ENCODE assay signal across 8 cellular contexts in genomic region chr19:10380311-10381102, GRCh38. TPM values are rescaled to one million over a fixed set of nuclear protein-coding genes. Genes with fewer than 3 reads are reported as not detected.
A peak's percentile ranks its signal among the peaks of the same experiment; 100 is the strongest.
DNase-seq lines count a peak whose midpoint lies in the region; ATAC-seq and TF ChIP-seq lines count a peak whose summit lies in the region.

Gene TYK2 (minus strand): TSS chr19:10380572. CDS start chr19:10378406, 2,166 bp downstream.

- peak; percentile 93 for ATAC-seq in HG02885 (IDR thresholded peaks at IDR 0.05; ENCODE audit: poor library complexity, unreplicated experiment)
- peak; percentile 95 for ATAC-seq in T-helper 17 cell
- ATAC-seq in left cardiac atrium, result peak; percentile 99

- TF ChIP-seq POLR2A in GM15510 (IDR thresholded peaks at IDR 0.05; ENCODE audit: borderline replicate concordance, extremely low read depth, insufficient read length), result peak; percentile 79

- peaks cover 19% of the 10 kb centered on the region for H3K4me1 Mint-ChIP-seq in T-helper 17 cell
- H3K4me1 Mint-ChIP-seq in progenitor cell of endocrine pancreas (ENCODE audit: low read depth), result peaks cover 7% of the 10 kb centered on the region

- TF ChIP-seq CTCF in progenitor cell of endocrine pancreas (IDR thresholded peaks at IDR 0.05; ENCODE audit: unreplicated experiment), result no peak

- H3K4me3 Mint-ChIP-seq in T-helper 17 cell, result peak within 1 kb of the TSS; percentile 98
- H3K4me3 Mint-ChIP-seq in progenitor cell of endocrine pancreas (ENCODE audit: low read depth), result peak within 1 kb of the TSS; percentile 91

- H3K27me3 Mint-ChIP-seq in T-helper 17 cell (no peaks in the 10 kb centered on the region), progenitor cell of endocrine pancreas (no peaks in the 10 kb centered on the region)

- no peaks in the 10 kb centered on the region for H3K9me3 Mint-ChIP-seq in progenitor cell of endocrine pancreas (ENCODE audit: low read depth)

- DNase-seq in NCI-H1694 treated with DMSO at 0.1 percent for 48 hours (lab: John Stamatoyannopoulos, UW), result peak; percentile 95
- DNase-seq in T-helper 17 cell, result peak; percentile 88 to 94 (median 91)
- DNase-seq in amygdala (lab: John Stamatoyannopoulos, UW), result peak; percentile 83 to 100 (median 96)
- DNase-seq in left cardiac atrium, result peak; percentile 98
- peak; percentile 94 for DNase-seq in progenitor cell of endocrine pancreas (ENCODE audit: low spot score, unreplicated experiment)
- peak; percentile 98 for DNase-seq in ureter (ENCODE audit: low spot score)

- H3K27ac Mint-ChIP-seq in T-helper 17 cell, result peak within 1 kb of the TSS; percentile 98
- peak within 1 kb of the TSS; percentile 98 for H3K27ac Mint-ChIP-seq in progenitor cell of endocrine pancreas

- H3K9me3 ChIP-seq in T-helper 17 cell (ENCODE audit: control insufficient read depth, low read length, poor library complexity, severe bottlenecking), result no peaks in the 10 kb centered on the region

- peaks cover 2% of the 10 kb centered on the region for H3K36me3 Mint-ChIP-seq in T-helper 17 cell (ENCODE audit: low read depth)
- H3K36me3 Mint-ChIP-seq in progenitor cell of endocrine pancreas (ENCODE audit: insufficient read depth), result peaks cover 5% of the 10 kb centered on the region

- intact Hi-C loops in left cardiac atrium (cut with DNase I), result no loop called here

RNA-seq across cellular contexts. Expression of gene TYK2, which starts in this region (rescaled TPM):
- total RNA-seq in T-helper 17 cell (100 to 1,000 TPM; 241 to 267 TPM), left cardiac atrium (10 to 100 TPM; 57.3 to 59.3 TPM), progenitor cell of endocrine pancreas (147 and 148 TPM in 2 replicates), ureter (142 TPM)

Comparison
In these comparisons a context has a peak if more than half of its experiments do, and no peak if none do; other contexts are left out.
1. Peak in every context shown above with its lines: DNase-seq and ATAC-seq.